ENCODE assay signal across 9 cellular contexts in the genomic region with DNA sequence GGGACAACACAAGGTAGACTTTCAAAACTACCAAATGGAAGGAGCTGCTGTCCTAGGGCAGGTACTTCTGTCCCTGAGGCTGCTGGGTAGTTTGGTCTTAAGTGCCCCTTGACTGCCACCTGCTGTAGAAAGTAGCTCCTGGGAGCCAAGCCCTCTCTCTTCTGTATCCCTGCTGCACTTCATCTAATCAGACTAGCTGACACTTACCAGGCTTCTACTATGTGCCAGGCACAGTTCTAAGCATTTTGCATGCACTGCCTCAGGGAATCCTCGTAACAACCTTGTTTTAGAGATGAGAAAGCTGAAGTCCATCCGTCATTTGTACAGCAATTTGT. TPM values are rescaled to one million over a fixed set of nuclear protein-coding genes. Genes with fewer than 3 reads are reported as not detected.
DNase-seq lines count a peak whose midpoint lies in the region; ATAC-seq and TF ChIP-seq lines count a peak whose summit lies in the region.
"Had no signal": no experiment of that assay in that cellular context is flagged by ENCODE, and none has a peak within 500 bp of the region (broad histone marks: within the 10 kb centered on the region; RNA-seq: fewer than 3 reads in every experiment).

No MANE protein-coding gene starts in this region.

- H3K4me1 ChIP-seq in right cardiac atrium (ENCODE audit: control insufficient read depth, insufficient read depth, low read length) = peaks cover 4% of the 10 kb centered on the region

- no peaks in the 10 kb centered on the region for H3K9me3 ChIP-seq in right cardiac atrium (ENCODE audit: control insufficient read depth, low read length)
- H3K9me3 ChIP-seq: body of pancreas had no signal

- no peak overlapping the region for H3K27ac ChIP-seq in right cardiac atrium (ENCODE audit: low read length)
- H3K27ac ChIP-seq: body of pancreas had no signal

- no peak for DNase-seq in Right ventricle myocardium inferior (ENCODE audit: missing footprints)
- no peak for DNase-seq in right cardiac atrium
- DNase-seq in NCI-H1092 treated with DMSO at 0.1 percent for 48 hours (lab: John Stamatoyannopoulos, UW) = peak; percentile 5
- DNase-seq in activated CD4-positive, alpha-beta T cell treated with anti-CD3 and anti-CD28 coated beads, Interleukin-2, amount 50 U/mL, for 1 hour = peak; percentile 26
- DNase-seq in foreskin fibroblast = peak in 1 of 2 donors; percentile 63
- peak; percentile 15 for DNase-seq in stimulated activated naive CD8-positive, alpha-beta T cell treated with anti-CD3 and anti-CD28 coated beads, Interleukin-15, Interleukin-2, amounts not matched to agents 100 U/mL and 50 U/mL, for 24 hours
- no peak for DNase-seq in mesenteric fat pad (ENCODE audit: low spot score)
- no peak for DNase-seq in occipital lobe (lab: John Stamatoyannopoulos, UW)

- 91% methylated on average over 2 of the region's 2 CpGs for WGBS in right cardiac atrium

- H3K27me3 ChIP-seq in right cardiac atrium (ENCODE audit: control insufficient read depth, insufficient read depth) = no peaks in the 10 kb centered on the region
- H3K27me3 ChIP-seq: body of pancreas had no signal

- peak; percentile 46 for TF ChIP-seq CTCF in foreskin fibroblast (IDR thresholded peaks at IDR 0.05; ENCODE audit: low read depth, low read length)

- intact Hi-C loops in Right ventricle myocardium inferior (cut with DNase I) = no loop called here
- intact Hi-C loops in right cardiac atrium (cut with DNase I) = loop anchor here in 1 of 4 donors (10.0 kb wide), 1 partner anchor 413 kb away; no protein-coding TSS in a partner anchor

- no peak overlapping the region for H3K4me3 ChIP-seq in right cardiac atrium (ENCODE audit: low read length)
- H3K4me3 ChIP-seq in foreskin fibroblast (ENCODE audit: low read depth in 1 of 2, low read length in 2 of 2) = no peak overlapping the region
- H3K4me3 ChIP-seq: body of pancreas had no signal

- ATAC-seq in Right ventricle myocardium inferior = peak; percentile 62
- ATAC-seq in right cardiac atrium = no peak
- ATAC-seq in stimulated activated naive CD8-positive, alpha-beta T cell treated with anti-CD3 and anti-CD28 coated beads, Interleukin-15, Interleukin-2, amounts not matched to agents 100 U/mL and 50 U/mL, for 24 hours = peak; percentile 57
- ATAC-seq: body of pancreas had no signal

RNA-seq across cellular contexts. Expression of gene SRSF4, which starts 15.9 kb away (rescaled TPM):
- total RNA-seq in Right ventricle myocardium inferior (52.4 TPM), right cardiac atrium (10 to 100 TPM; 52.0 to 63.7 (median 61.1) TPM), mesenteric fat pad (103 TPM), occipital lobe (38.4 TPM)
- polyA plus RNA-seq in right cardiac atrium = 50.0 TPM

RNA-seq across cellular contexts. Expression of gene MECR, which starts 33.2 kb away (rescaled TPM):
- total RNA-seq in Right ventricle myocardium inferior (35.4 TPM), right cardiac atrium (10 to 100 TPM; 21.0 to 33.7 (median 24.7) TPM), mesenteric fat pad (57.4 TPM), occipital lobe (15.8 TPM)
- 36.0 TPM for polyA plus RNA-seq in right cardiac atrium

RNA-seq across cellular contexts. Expression of gene PTPRU, which starts 38.8 kb away (rescaled TPM):
- 23.5 TPM for total RNA-seq in Right ventricle myocardium inferior
- total RNA-seq in right cardiac atrium = 10 to 100 TPM; 13.7 to 29.9 (median 22.9) TPM
- polyA plus RNA-seq in right cardiac atrium = 24.6 TPM
- 17.2 TPM for total RNA-seq in mesenteric fat pad
- total RNA-seq in occipital lobe = 23.6 TPM

Comparison
In these comparisons a context has a peak if more than half of its experiments do, and no peak if none do; other contexts are left out.
1. ATAC-seq: peak in Right ventricle myocardium inferior (single experiment) and stimulated activated naive CD8-positive, alpha-beta T cell treated with anti-CD3 and anti-CD28 coated beads, Interleukin-15, Interleukin-2, amounts not matched to agents 100 U/mL and 50 U/mL, for 24 hours (single experiment); none in right cardiac atrium (0 of 2).
2. DNase-seq: peak in NCI-H1092 treated with DMSO at 0.1 percent for 48 hours (single experiment), activated CD4-positive, alpha-beta T cell treated with anti-CD3 and anti-CD28 coated beads, Interleukin-2, amount 50 U/mL, for 1 hour (single experiment) and stimulated activated naive CD8-positive, alpha-beta T cell treated with anti-CD3 and anti-CD28 coated beads, Interleukin-15, Interleukin-2, amounts not matched to agents 100 U/mL and 50 U/mL, for 24 hours (single experiment); none in Right ventricle myocardium inferior (single experiment), right cardiac atrium (0 of 3), mesenteric fat pad (single experiment) and occipital lobe (single experiment).